In genomic region chr15:50247819-50248650, GRCh38 we compare ENCODE assay signal across 9 cellular contexts. TPM values are rescaled to one million over a fixed set of nuclear protein-coding genes. Genes with fewer than 3 reads are reported as not detected.
DNase-seq lines count a peak whose midpoint lies in the region; ATAC-seq, FAIRE-seq and TF ChIP-seq lines count a peak whose summit lies in the region.
"Had no signal": no experiment of that assay in that cellular context is flagged by ENCODE, and none has a peak within 500 bp of the region (broad histone marks: within the 10 kb centered on the region; RNA-seq: fewer than 3 reads in every experiment).

No MANE protein-coding gene starts in this region.

- H2AFZ ChIP-seq in DND-41 (ENCODE audit: low read depth, low read length) = peak overlapping the region; percentile 55
- H2AFZ ChIP-seq in keratinocyte (ENCODE audit: control insufficient read depth, low read length) = peak overlapping the region; percentile 45

- H3K4me2 ChIP-seq in DND-41 (ENCODE audit: insufficient read depth, low read length) (peak overlapping the region; percentile 54), keratinocyte (ENCODE audit: control insufficient read depth, extremely low read depth, insufficient read depth, low read depth, low read length) (peak overlapping the region; percentile 68)

- H3K27me3 ChIP-seq in DND-41 (ENCODE audit: insufficient read depth, low read length, poor library complexity) (no peaks in the 10 kb centered on the region), keratinocyte (ENCODE audit: control insufficient read depth, extremely low read depth, insufficient read depth, low read length) (no peaks in the 10 kb centered on the region)

- H3K27ac ChIP-seq in DND-41 (ENCODE audit: low read length) (peak overlapping the region; percentile 65), keratinocyte (ENCODE audit: control insufficient read depth, insufficient read depth, low read length) (no peak overlapping the region)

- no peaks in the 10 kb centered on the region for H3K27me3 Mint-ChIP-seq in activated CD4-positive, alpha-beta T cell treated with anti-CD3 and anti-CD28 coated beads for 36 hours

- FAIRE-seq in keratinocyte (lab: Jason Lieb, UNC) = no peak
- FAIRE-seq in H54 (lab: Jason Lieb, UNC) = no peak
- FAIRE-seq: colon had no signal

- H3K4me1 ChIP-seq in DND-41 (ENCODE audit: insufficient read depth, low read length) = peaks cover 16% of the 10 kb centered on the region
- H3K4me1 ChIP-seq in keratinocyte (ENCODE audit: control insufficient read depth, extremely low read depth, insufficient read depth, low read length) = peaks cover 6% of the 10 kb centered on the region

- H4K20me1 ChIP-seq in DND-41 (ENCODE audit: insufficient read depth, low read length) = no peaks in the 10 kb centered on the region
- H4K20me1 ChIP-seq in keratinocyte (ENCODE audit: control insufficient read depth, extremely low read depth, insufficient read depth, low read length) = no peaks in the 10 kb centered on the region

- H3K9me3 ChIP-seq in DND-41 (ENCODE audit: insufficient read depth, low read length, severe bottlenecking) (no peaks in the 10 kb centered on the region), keratinocyte (ENCODE audit: control insufficient read depth, low read depth, low read length) (no peaks in the 10 kb centered on the region)

- POLR2A ChIA-PET in activated CD4-positive, alpha-beta T cell treated with anti-CD3 and anti-CD28 coated beads for 36 hours (lab: Charles Lee) = interaction anchor here (0.9 to 4.1 kb wide), 5 partner anchors 11 to 113 kb away, joined by 3 to 34 read pairs (median 5); no protein-coding TSS in a partner anchor

- peak overlapping the region; percentile 96 for H3K27ac Mint-ChIP-seq in activated CD4-positive, alpha-beta T cell treated with anti-CD3 and anti-CD28 coated beads for 36 hours

- no peaks in the 10 kb centered on the region for H3K9me3 Mint-ChIP-seq in activated CD4-positive, alpha-beta T cell treated with anti-CD3 and anti-CD28 coated beads for 36 hours (ENCODE audit: low read depth)

- intact Hi-C loops in activated CD4-positive, alpha-beta T cell treated with anti-CD3 and anti-CD28 coated beads for 36 hours (cut with DNase I, micrococcal nuclease) = loop anchor here in 1 of 2 experiments (1.0 to 10.0 kb wide), 5 partner anchors 27 to 637 kb away; partner anchors contain the start of genes DTWD1, FAM227B and SLC27A2

- H3K36me3 ChIP-seq in DND-41 (ENCODE audit: insufficient read depth, low read length) (no peaks in the 10 kb centered on the region), keratinocyte (ENCODE audit: control insufficient read depth in 2 of 2, extremely low read depth in 1 of 2, insufficient read depth in 2 of 2, low read length in 2 of 2) (no peaks in the 10 kb centered on the region)

- dilution Hi-C loops in keratinocyte (cut with MboI; ENCODE audit: extremely low pct_ligation_motif_present, low sequenced_read_pairs) = no loop called here

- no peak for TF ChIP-seq POLR2A in H54 (IDR thresholded peaks at IDR 0.05; ENCODE audit: low read depth, low read length)

- peak overlapping the region; percentile 67 for H3K4me3 Mint-ChIP-seq in activated CD4-positive, alpha-beta T cell treated with anti-CD3 and anti-CD28 coated beads for 36 hours

- H3K9me1 ChIP-seq in keratinocyte (ENCODE audit: control insufficient read depth, extremely low read depth, insufficient read depth, low read length) = no peaks in the 10 kb centered on the region

- CTCF ChIA-PET in activated CD4-positive, alpha-beta T cell treated with anti-CD3 and anti-CD28 coated beads for 36 hours (lab: Charles Lee) = interaction anchor here (0.8 to 4.0 kb wide), 5 partner anchors 7 to 1039 kb away, joined by 3 to 32 read pairs (median 4); no protein-coding TSS in a partner anchor

- ATAC-seq in DND-41 (ENCODE audit: insufficient read depth, low read depth) (peak; percentile 99), GM19455 (IDR thresholded peaks at IDR 0.05; ENCODE audit: unreplicated experiment) (peak; percentile 96), HG03520 (IDR thresholded peaks at IDR 0.05; ENCODE audit: unreplicated experiment) (peak; percentile 76)
- peak; percentile 99 for ATAC-seq in activated CD4-positive, alpha-beta T cell treated with anti-CD3 and anti-CD28 coated beads for 36 hours

- peaks cover 2% of the 10 kb centered on the region for H3K36me3 Mint-ChIP-seq in activated CD4-positive, alpha-beta T cell treated with anti-CD3 and anti-CD28 coated beads for 36 hours (ENCODE audit: low read depth)

- H3K4me3 ChIP-seq in DND-41 (ENCODE audit: low read depth in 1 of 2, low read length in 2 of 2) (peak overlapping the region in 1 of 2 experiments; percentile 23; a peak in 1 of 4 replicates), keratinocyte (ENCODE audit: control insufficient read depth in 2 of 3, extremely low read depth in 1 of 3, insufficient read depth in 2 of 3, low read depth in 1 of 3, low read length in 3 of 3) (no peak overlapping the region)

- H3K9ac ChIP-seq in DND-41 (ENCODE audit: low read depth, low read length) (peak overlapping the region; percentile 33), keratinocyte (ENCODE audit: control insufficient read depth, extremely low read depth, insufficient read depth, low read length) (no peak overlapping the region)

- DNase-seq in DND-41 (peak; percentile 77), keratinocyte (ENCODE audit: low read depth, low spot score) (peak; percentile 15), DMS114 treated with DMSO at 0.1 percent for 48 hours (lab: John Stamatoyannopoulos, UW; ENCODE audit: unreplicated experiment) (no peak), H54 (ENCODE audit: insufficient read length, low spot score) (no peak), AG20443 (ENCODE audit: low spot score) (no peak)
- DNase-seq in activated CD4-positive, alpha-beta T cell treated with anti-CD3 and anti-CD28 coated beads for 36 hours = peak; percentile 83

- H3K79me2 ChIP-seq in DND-41 (ENCODE audit: insufficient read depth, low read length) (no peaks in the 10 kb centered on the region), keratinocyte (ENCODE audit: control insufficient read depth, insufficient read depth, low read length) (no peaks in the 10 kb centered on the region)

- peaks cover 33% of the 10 kb centered on the region for H3K4me1 Mint-ChIP-seq in activated CD4-positive, alpha-beta T cell treated with anti-CD3 and anti-CD28 coated beads for 36 hours

- TF ChIP-seq CTCF in DND-41 (IDR thresholded peaks at IDR 0.05; ENCODE audit: borderline replicate concordance, extremely low read depth, low read length, poor library complexity, severe bottlenecking) = no peak
- TF ChIP-seq CTCF in keratinocyte (optimal IDR thresholded peaks at IDR 0.05 in 1 of 3, IDR thresholded peaks at IDR 0.05 in 1 of 3, conservative IDR thresholded peaks at IDR 0.05 in 1 of 3; ENCODE audit: extremely low read depth in 1 of 3, insufficient read depth in 2 of 3, low read length in 3 of 3) = no peak

RNA-seq across cellular contexts. Expression of gene HDC, which starts 17.5 kb away (rescaled TPM):
- total RNA-seq in activated CD4-positive, alpha-beta T cell treated with anti-CD3 and anti-CD28 coated beads for 36 hours = under 1 TPM; 0.18 to 0.32 TPM
- not detected in 3 replicates for polyA plus RNA-seq in keratinocyte
- not detected for polyA plus RNA-seq in keratinocyte (2011; ENCODE audit: low read depth)
- polyA plus RNA-seq in keratinocyte (2011; cell fraction: cytosol; rRNA removed) = not detected in 2 replicates
- 0.07 TPM in 1 of 2 replicates, not detected in the other for polyA plus RNA-seq in keratinocyte (2011; cell fraction: nucleus; rRNA removed)
- polyA plus RNA-seq in keratinocyte (2012; ENCODE audit: low replicate concordance) = not detected in 2 replicates
- not detected in 3 replicates for polyA minus RNA-seq in keratinocyte
- not detected for polyA minus RNA-seq in keratinocyte (2011; cell fraction: cytosol; rRNA and poly(A)+ RNA removed)
- polyA minus RNA-seq in keratinocyte (2011; cell fraction: nucleus; rRNA and poly(A)+ RNA removed) = not detected in 2 replicates

Comparison
In these comparisons a context has a peak if more than half of its experiments do, and no peak if none do; other contexts are left out.
1. DNase-seq: peak in DND-41 (single experiment), activated CD4-positive, alpha-beta T cell treated with anti-CD3 and anti-CD28 coated beads for 36 hours (single experiment) and keratinocyte (single experiment); none in DMS114 treated with DMSO at 0.1 percent for 48 hours (single experiment), H54 (single experiment) and AG20443 (single experiment).
2. Peak in every context shown above with its lines, with median percentiles within 50 percentile points of each other: ATAC-seq.